Comparison of ENCODE assay signal across 7 cellular contexts in the genomic region with DNA sequence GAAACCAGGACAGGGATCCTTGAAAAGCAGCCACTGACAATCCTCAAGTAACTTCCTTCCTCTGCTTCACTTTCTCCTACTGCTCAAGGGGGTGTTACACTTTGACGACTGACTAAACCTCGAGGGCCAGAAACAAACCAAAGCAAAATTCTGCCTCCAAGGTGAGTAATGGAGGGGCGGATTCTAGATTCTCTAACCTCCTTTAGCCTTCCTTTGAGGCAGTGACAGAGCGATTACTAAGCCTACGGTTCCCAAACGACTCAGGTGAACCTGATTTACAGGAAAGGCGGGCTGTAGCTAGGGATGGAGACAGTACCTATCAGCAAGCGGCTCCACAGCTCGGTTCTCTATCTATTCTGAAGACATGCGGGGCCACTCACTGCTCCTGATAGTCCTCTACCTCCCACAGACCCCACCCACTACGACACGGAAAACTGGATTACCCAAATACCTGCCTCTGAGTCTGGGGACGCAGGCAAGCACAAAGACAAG.
DNase-seq lines count a peak whose midpoint lies in the region; ATAC-seq and TF ChIP-seq lines count a peak whose summit lies in the region.

No MANE protein-coding gene starts in this region.

- peak; percentile 20 for ATAC-seq in GM21526 (IDR thresholded peaks at IDR 0.05; ENCODE audit: low FRiP score, unreplicated experiment)

- no peaks in the 10 kb centered on the region; the same call in 1 of the 2 replicates for H3K9me3 ChIP-seq in HUES48 (ENCODE audit: control insufficient read depth, insufficient read depth, low read length)

- DNase-seq in GM12864 (ENCODE audit: low read depth) (no peak), foreskin fibroblast (peak in 1 of 2 donors; percentile 44), NCI-H1417 (lab: John Stamatoyannopoulos, UW) (no peak)

- TF ChIP-seq CTCF in GM12864 (IDR thresholded peaks at IDR 0.05; ENCODE audit: low read depth, low read length, missing control alignments) (no peak), VCaP (conservative IDR thresholded peaks at IDR 0.05) (no peak), foreskin fibroblast (IDR thresholded peaks at IDR 0.05; ENCODE audit: low read depth, low read length) (no peak)

- H3K36me3 ChIP-seq in HUES48 (ENCODE audit: control insufficient read depth, insufficient read depth, low read length), result no peaks in the 10 kb centered on the region
- no peaks in the 10 kb centered on the region for H3K36me3 ChIP-seq in rectal smooth muscle tissue (ENCODE audit: control insufficient read depth, insufficient read depth, low read length)

- no peaks in the 10 kb centered on the region for H3K27me3 ChIP-seq in HUES48 (ENCODE audit: control insufficient read depth, insufficient read depth, low read length)
- no peaks in the 10 kb centered on the region for H3K27me3 ChIP-seq in rectal smooth muscle tissue (ENCODE audit: control insufficient read depth, insufficient read depth, low read length)

- H3K9ac ChIP-seq in HUES48 (ENCODE audit: low read depth, low read length) (peak overlapping the region; percentile 97), rectal smooth muscle tissue (ENCODE audit: low read length) (peak overlapping the region; percentile 91)

- H3K27ac ChIP-seq in HUES48 (ENCODE audit: low read depth, low read length), result peak overlapping the region; percentile 94
- H3K27ac ChIP-seq in VCaP, result peak overlapping the region; percentile 97
- peak overlapping the region; percentile 97 for H3K27ac ChIP-seq in rectal smooth muscle tissue (ENCODE audit: low read depth, low read length)

- H3K4me3 ChIP-seq in GM12864 (ENCODE audit: low read depth, low read length) (peak overlapping the region; percentile 68), HUES48 (ENCODE audit: low read depth, low read length) (peak overlapping the region; percentile 80), foreskin fibroblast (ENCODE audit: low read depth in 1 of 2, low read length in 2 of 2) (peak overlapping the region; percentile 66 to 98), rectal smooth muscle tissue (ENCODE audit: low read length) (peak overlapping the region; percentile 92)

- H3K4me1 ChIP-seq in HUES48 (ENCODE audit: control insufficient read depth, insufficient read depth, low read length) (peaks cover 10% of the 10 kb centered on the region), rectal smooth muscle tissue (ENCODE audit: control insufficient read depth, insufficient read depth, low read length) (peaks cover 17% of the 10 kb centered on the region)
